Comparison of ENCODE assay signal across 8 cellular contexts in the genomic region with DNA sequence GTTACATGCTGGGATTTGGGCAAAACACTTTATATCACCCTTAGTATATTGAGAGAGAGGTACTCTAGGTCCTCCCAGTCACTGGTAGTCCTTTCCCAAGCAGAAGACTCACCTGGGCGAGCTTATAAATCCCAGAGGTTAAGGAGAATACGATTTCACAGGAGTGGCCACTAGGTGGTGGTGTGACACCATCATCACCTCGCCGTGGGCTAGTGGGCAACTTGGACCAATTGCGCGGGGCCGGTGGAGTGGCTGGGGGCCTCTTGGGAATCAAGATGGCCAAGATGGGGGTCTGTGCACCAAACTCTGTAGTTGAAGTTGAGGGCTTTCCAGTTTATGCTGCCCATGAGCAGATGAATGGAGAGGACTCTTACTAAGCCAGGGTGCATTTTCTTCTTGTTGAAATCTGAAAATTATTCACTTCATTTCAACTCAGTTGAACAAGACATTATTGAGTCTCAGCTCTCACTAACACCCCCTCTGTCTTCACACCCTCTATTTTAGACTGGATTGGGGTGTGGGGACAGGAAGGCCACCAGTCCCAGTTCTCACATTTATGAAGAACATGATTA. TPM values are rescaled to one million over a fixed set of nuclear protein-coding genes. Genes with fewer than 3 reads are reported as not detected.
DNase-seq lines count a peak whose midpoint lies in the region; ATAC-seq and TF ChIP-seq lines count a peak whose summit lies in the region.

No MANE protein-coding gene starts in this region.

- intact Hi-C loops in Right ventricle myocardium superior (cut with DNase I) (loop anchor here (5.0 to 10.0 kb wide), 2 partner anchors 266 to 769 kb away; no protein-coding TSS in a partner anchor), cardiac septum (cut with DNase I) (loop anchor here (5.0 to 10.0 kb wide), 3 partner anchors 266 to 1111 kb away; no protein-coding TSS in a partner anchor), gastrocnemius medialis (cut with DNase I; ENCODE audit: low total_unique reads) (loop anchor here (5.0 kb wide), 1 partner anchor 266 kb away; no protein-coding TSS in a partner anchor)

- H3K4me3 ChIP-seq in right atrium auricular region: no peak overlapping the region
- no peak overlapping the region for H3K4me3 ChIP-seq in gastrocnemius medialis

- DNase-seq in Right ventricle myocardium superior (peak; percentile 45), cardiac septum (ENCODE audit: low spot score) (no peak), NCI-H1092 treated with DMSO at 0.1 percent for 48 hours (lab: John Stamatoyannopoulos, UW) (peak; percentile 3), right atrium auricular region (ENCODE audit: low spot score) (no peak), gastrocnemius medialis (no peak)
- DNase-seq in activated naive CD4-positive, alpha-beta T cell treated with anti-CD3 and anti-CD28 coated beads, Interleukin-2, amount 50 U/mL, for 16 hours: peak; percentile 12

- H3K36me3 ChIP-seq in right atrium auricular region (no peaks in the 10 kb centered on the region), gastrocnemius medialis (no peaks in the 10 kb centered on the region)

- in situ Hi-C loops in gastrocnemius medialis (cut with MboI; ENCODE audit: low sequenced_read_pairs in 4 of 4): loop anchor here in 3 of 4 donors (10.0 to 25.0 kb wide), 5 partner anchors 161 to 1061 kb away; no protein-coding TSS in a partner anchor

- ATAC-seq in Right ventricle myocardium superior (ENCODE audit: poor library complexity): no peak
- no peak for ATAC-seq in gastrocnemius medialis
- no peak for ATAC-seq in GM18868 (IDR thresholded peaks at IDR 0.05; ENCODE audit: unreplicated experiment)
- ATAC-seq in GM21576 (IDR thresholded peaks at IDR 0.05; ENCODE audit: unreplicated experiment): no peak

- H3K9me3 ChIP-seq in right atrium auricular region: no peaks in the 10 kb centered on the region
- H3K9me3 ChIP-seq in gastrocnemius medialis: no peaks in the 10 kb centered on the region

- TF ChIP-seq CTCF in right atrium auricular region (IDR thresholded peaks at IDR 0.05): peak; percentile 70 to 76
- TF ChIP-seq CTCF in gastrocnemius medialis (IDR thresholded peaks at IDR 0.05 in 4 of 5, conservative IDR thresholded peaks at IDR 0.05 in 1 of 5): peak; percentile 19 to 62 (median 54)

- H3K27me3 ChIP-seq in right atrium auricular region (peaks cover 0 to 4% of the 10 kb centered on the region in 2 donors), gastrocnemius medialis (no peaks in the 10 kb centered on the region)

- H3K27ac ChIP-seq in right atrium auricular region (no peak overlapping the region), gastrocnemius medialis (no peak overlapping the region)

- no peak for TF ChIP-seq POLR2A in gastrocnemius medialis (IDR thresholded peaks at IDR 0.05)

- H3K4me1 ChIP-seq in right atrium auricular region: no peaks in the 10 kb centered on the region
- no peaks in the 10 kb centered on the region for H3K4me1 ChIP-seq in gastrocnemius medialis

RNA-seq across cellular contexts. Expression of gene PIRT, which starts 38.2 kb away (rescaled TPM):
- total RNA-seq in Right ventricle myocardium superior (not detected), cardiac septum (not detected), right atrium auricular region (not detected), gastrocnemius medialis (not detected)

Comparison
In these comparisons a context has a peak if more than half of its experiments do, and no peak if none do; other contexts are left out.
1. DNase-seq: peak in Right ventricle myocardium superior (single experiment), NCI-H1092 treated with DMSO at 0.1 percent for 48 hours (single experiment) and activated naive CD4-positive, alpha-beta T cell treated with anti-CD3 and anti-CD28 coated beads, Interleukin-2, amount 50 U/mL, for 16 hours (single experiment); none in cardiac septum (single experiment), right atrium auricular region (single experiment) and gastrocnemius medialis (0 of 2).